In the genomic region with DNA sequence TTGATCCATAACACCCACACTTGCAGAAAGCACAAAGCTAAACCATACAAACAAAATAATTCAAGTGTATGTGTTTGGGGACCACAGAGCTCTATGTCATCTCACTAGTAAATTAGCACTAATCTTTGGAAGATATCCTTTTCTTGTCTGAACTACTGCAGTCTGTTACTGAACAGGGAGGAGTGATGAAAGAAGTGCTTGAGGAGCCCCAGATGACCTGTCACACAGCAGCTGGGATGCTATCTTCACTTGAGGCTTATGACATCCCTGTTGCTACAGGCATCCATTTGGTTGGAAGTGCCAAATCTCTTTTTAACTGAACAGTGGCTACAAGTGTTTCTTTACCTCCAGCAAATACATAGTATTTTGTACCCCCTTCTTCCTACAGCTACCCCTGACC, we compare ENCODE assay signal across 23 cellular contexts.
"Had no signal": no experiment of that assay in that cellular context is flagged by ENCODE, and none has a peak within 500 bp of the region (broad histone marks: within the 10 kb centered on the region; RNA-seq: fewer than 3 reads in every experiment).

No MANE protein-coding gene starts in this region.

- H3K4me3 ChIP-seq: colonic mucosa, esophagus squamous epithelium, lower lobe of right lung, prostate gland, skin epidermis, testis, tibial nerve, upper lobe of right lung, vagina had no signal

- ATAC-seq: foreskin keratinocyte; left lobe of liver; lower lobe of right lung; sciatic nerve; stimulated activated naive B cell treated with anti-CD40 and anti-IgM and Interleukin-4, amounts not matched to agents 10 μg/mL and 1 μg/mL and 100 μg/mL, for 72 hours; stimulated activated naive CD8-positive, alpha-beta T cell treated with anti-CD3 and anti-CD28 coated beads, Interleukin-15, amount 100 ng/mL, for 72 hours; upper lobe of right lung had no signal

- H3K4me1 Mint-ChIP-seq: memory B cell; naive B cell; nephron; stimulated activated naive B cell treated with anti-CD40 and anti-IgM and Interleukin-4, amounts not matched to agents 10 μg/mL and 1 μg/mL and 100 μg/mL, for 72 hours; stimulated activated naive CD8-positive, alpha-beta T cell treated with anti-CD3 and anti-CD28 coated beads, Interleukin-15, amount 100 ng/mL, for 72 hours had no signal

- H3K4me3 Mint-ChIP-seq: memory B cell; naive B cell; nephron; stimulated activated naive B cell treated with anti-CD40 and anti-IgM and Interleukin-4, amounts not matched to agents 10 μg/mL and 1 μg/mL and 100 μg/mL, for 72 hours; stimulated activated naive CD8-positive, alpha-beta T cell treated with anti-CD3 and anti-CD28 coated beads, Interleukin-15, amount 100 ng/mL, for 72 hours had no signal

- H3K27me3 Mint-ChIP-seq: memory B cell; naive B cell; stimulated activated naive CD8-positive, alpha-beta T cell treated with anti-CD3 and anti-CD28 coated beads, Interleukin-15, amount 100 ng/mL, for 72 hours had no signal

- H3K36me3 Mint-ChIP-seq: memory B cell; naive B cell; stimulated activated naive B cell treated with anti-CD40 and anti-IgM and Interleukin-4, amounts not matched to agents 10 μg/mL and 1 μg/mL and 100 μg/mL, for 72 hours had no signal

- DNase-seq: colonic mucosa; dermis blood vessel endothelial cell; esophagus squamous epithelium; foreskin keratinocyte; hypothalamus; kidney glomerular epithelial cell; lower lobe of right lung; midbrain; naive B cell; stimulated activated CD4-positive, alpha-beta T cell treated with anti-CD3 and anti-CD28 coated beads, Interleukin-2, amount 100 ng/mL, for 24 hours; stimulated activated CD4-positive, alpha-beta T cell treated with anti-CD3 and anti-CD28 coated beads, Interleukin-4, amount 100 ng/mL, for 4 hours; stimulated activated naive B cell treated with anti-CD40 and anti-IgM and Interleukin-4, amounts not matched to agents 10 μg/mL and 1 μg/mL and 100 μg/mL, for 72 hours; stimulated activated naive CD8-positive, alpha-beta T cell treated with anti-CD3 and anti-CD28 coated beads, Interleukin-15, amount 100 ng/mL, for 72 hours; testis; upper lobe of right lung had no signal

- H3K27ac Mint-ChIP-seq: memory B cell; naive B cell; nephron; stimulated activated naive B cell treated with anti-CD40 and anti-IgM and Interleukin-4, amounts not matched to agents 10 μg/mL and 1 μg/mL and 100 μg/mL, for 72 hours; stimulated activated naive CD8-positive, alpha-beta T cell treated with anti-CD3 and anti-CD28 coated beads, Interleukin-15, amount 100 ng/mL, for 72 hours had no signal
